8 cellular contexts compared by ENCODE assay signal in genomic region chrX:52933976-52934703, GRCh38. TPM values are rescaled to one million over a fixed set of nuclear protein-coding genes. Genes with fewer than 3 reads are reported as not detected.
DNase-seq lines count a peak whose midpoint lies in the region; ATAC-seq and TF ChIP-seq lines count a peak whose summit lies in the region.

No MANE protein-coding gene starts in this region.

- H3K4me3 ChIP-seq in BJ (ENCODE audit: low read depth, low read length) (peak overlapping the region; percentile 60), OCI-LY3 (ENCODE audit: low read length) (peak overlapping the region; percentile 100), neutrophil (ENCODE audit: low read depth in 1 of 2, low read length in 1 of 2) (peak overlapping the region; percentile 64 to 92)

- peaks cover 2% of the 10 kb centered on the region for H3K4me1 Mint-ChIP-seq in endothelial cell (ENCODE audit: unreplicated experiment)

- POLR2A ChIA-PET in BJ (lab: Charles Lee), result no interaction called here

- H3K4me2 ChIP-seq in OCI-LY3 (ENCODE audit: low read length), result peak overlapping the region; percentile 98

- H3K4me3 Mint-ChIP-seq in endothelial cell (ENCODE audit: unreplicated experiment), result peak overlapping the region; percentile 97

- H3K36me3 Mint-ChIP-seq in endothelial cell (ENCODE audit: low read depth, unreplicated experiment), result no peaks in the 10 kb centered on the region

- H3K9ac ChIP-seq in OCI-LY3 (ENCODE audit: low read length), result peak overlapping the region; percentile 99

- H3K27me3 Mint-ChIP-seq in endothelial cell (ENCODE audit: unreplicated experiment), result peaks cover 4% of the 10 kb centered on the region

- H2AFZ ChIP-seq in OCI-LY3 (ENCODE audit: low read depth, low read length), result peak overlapping the region; percentile 83

- H3K27ac ChIP-seq in OCI-LY3 (ENCODE audit: low read length) (peak overlapping the region; percentile 93), neutrophil (peak overlapping the region; percentile 96)

- H3K4me1 ChIP-seq in OCI-LY3 (ENCODE audit: low read length) (peaks cover 4% of the 10 kb centered on the region; the same call in 1 of the 2 replicates), neutrophil (ENCODE audit: control insufficient read depth in 1 of 2, insufficient read depth in 1 of 2, low read depth in 1 of 2, low read length in 1 of 2) (peaks cover 9 to 17% of the 10 kb centered on the region in 2 experiments)

- H3K79me2 ChIP-seq in OCI-LY3 (ENCODE audit: low read length), result no peaks in the 10 kb centered on the region

- no peaks in the 10 kb centered on the region for H4K20me1 ChIP-seq in OCI-LY3 (ENCODE audit: insufficient read depth, low read length)

- no peaks in the 10 kb centered on the region for H3K9me3 Mint-ChIP-seq in endothelial cell (ENCODE audit: unreplicated experiment)

- H3K9me3 ChIP-seq in OCI-LY3 (ENCODE audit: insufficient read depth, low read length), result no peaks in the 10 kb centered on the region
- no peaks in the 10 kb centered on the region for H3K9me3 ChIP-seq in neutrophil

- peak overlapping the region; percentile 100 for H3K27ac Mint-ChIP-seq in endothelial cell (ENCODE audit: unreplicated experiment)

- no peaks in the 10 kb centered on the region for H3K27me3 ChIP-seq in BJ (ENCODE audit: control insufficient read depth, insufficient read depth, low read length)
- H3K27me3 ChIP-seq in OCI-LY3 (ENCODE audit: low read depth, low read length), result no peaks in the 10 kb centered on the region
- H3K27me3 ChIP-seq in neutrophil, result no peaks in the 10 kb centered on the region

- no peak for TF ChIP-seq CTCF in BJ (IDR thresholded peaks at IDR 0.05; ENCODE audit: insufficient read depth, low read depth, low read length)
- TF ChIP-seq CTCF in OCI-LY3 (IDR thresholded peaks at IDR 0.05; ENCODE audit: low read depth, low read length), result no peak
- TF ChIP-seq CTCF in endothelial cell (IDR thresholded peaks at IDR 0.05; ENCODE audit: unreplicated experiment), result no peak
- no peak for TF ChIP-seq CTCF in neutrophil (IDR thresholded peaks at IDR 0.05)

- no peak for DNase-seq in BJ (ENCODE audit: low read depth)
- no peak for DNase-seq in endothelial cell (ENCODE audit: low spot score)

- CTCF ChIA-PET in BJ (lab: Yijun Ruan, JAX), result no interaction called here

- H3K36me3 ChIP-seq in BJ (ENCODE audit: control insufficient read depth, insufficient read depth, low read length) (no peaks in the 10 kb centered on the region), OCI-LY3 (replicated peaks; ENCODE audit: low read depth, low read length) (no peaks in the 10 kb centered on the region), neutrophil (no peaks in the 10 kb centered on the region)

- ATAC-seq in GM19455 (IDR thresholded peaks at IDR 0.05; ENCODE audit: unreplicated experiment) (peak; percentile 18), GM18498 (IDR thresholded peaks at IDR 0.05; ENCODE audit: unreplicated experiment) (no peak), HG02623 (IDR thresholded peaks at IDR 0.05; ENCODE audit: unreplicated experiment) (no peak), HG03432 (IDR thresholded peaks at IDR 0.05; ENCODE audit: unreplicated experiment) (no peak)

RNA-seq across cellular contexts. Expression of gene FAM156A, which starts 24.2 kb away (rescaled TPM):
- 27.6 and 33.3 TPM in 2 replicates for polyA plus RNA-seq in BJ (2011; rRNA removed)
- 4.8 and 6.3 TPM in 2 replicates for polyA minus RNA-seq in BJ (2011; rRNA and poly(A)+ RNA removed)
- total RNA-seq in endothelial cell (ENCODE audit: unreplicated experiment), result 18.7 TPM

RNA-seq across cellular contexts. Expression of gene FAM156B, which starts 37.0 kb away (rescaled TPM):
- 28.8 and 49.5 TPM in 2 replicates for polyA plus RNA-seq in BJ (2011; rRNA removed)
- polyA minus RNA-seq in BJ (2011; rRNA and poly(A)+ RNA removed), result 12.0 and 13.0 TPM in 2 replicates
- total RNA-seq in endothelial cell (ENCODE audit: unreplicated experiment), result 9.5 TPM
